32 cellular contexts compared by ENCODE assay signal in the genomic region with DNA sequence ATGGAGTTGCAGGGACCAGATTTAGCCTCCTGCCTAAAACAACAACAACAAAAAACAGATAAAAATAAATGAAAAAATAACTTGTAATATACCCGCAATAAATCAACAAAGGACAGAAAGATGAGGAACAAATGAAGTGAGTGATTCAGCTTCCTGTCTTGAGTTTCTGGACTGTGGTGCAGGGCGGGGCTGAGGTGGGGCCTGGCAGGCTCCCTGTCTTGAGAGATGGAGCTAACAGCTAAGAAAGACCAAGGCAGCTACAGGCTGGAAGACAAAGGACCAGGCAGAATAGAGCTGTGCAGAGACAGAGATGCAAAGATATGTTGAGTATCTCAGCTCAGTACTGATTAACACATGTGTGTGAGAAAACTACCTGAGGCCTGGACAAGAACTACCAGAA.
"Had no signal": no experiment of that assay in that cellular context is flagged by ENCODE, and none has a peak within 500 bp of the region (broad histone marks: within the 10 kb centered on the region; RNA-seq: fewer than 3 reads in every experiment).

No MANE protein-coding gene starts in this region.

- H3K27me3 Mint-ChIP-seq: activated CD4-positive, alpha-beta T cell treated with anti-CD3 and anti-CD28 coated beads for 36 hours; activated CD4-positive, alpha-beta T cell treated with anti-CD3 and anti-CD28 coated beads, Interleukin-2, amount 10 ng/mL, durations not matched to agents 7 days and 5 days; central memory CD8-positive, alpha-beta T cell had no signal

- H3K27me3 ChIP-seq: cardiac muscle cell had no signal

- H3K27ac Mint-ChIP-seq: activated CD4-positive, alpha-beta T cell treated with anti-CD3 and anti-CD28 coated beads for 36 hours; activated CD4-positive, alpha-beta T cell treated with anti-CD3 and anti-CD28 coated beads, Interleukin-2, amount 10 ng/mL, durations not matched to agents 7 days and 5 days; activated CD8-positive, alpha-beta T cell treated with anti-CD3 and anti-CD28 coated beads, Interleukin-2, amount 10 ng/mL, durations not matched to agents 7 days and 5 days; activated naive CD4-positive, alpha-beta T cell treated with anti-CD3 and anti-CD28 coated beads for 36 hours; activated naive CD4-positive, alpha-beta T cell treated with anti-CD3 and anti-CD28 coated beads, Interleukin-2, amount 50 U/mL, for 72 hours; activated T-helper 1 cell treated with anti-CD3 and anti-CD28 coated beads, Interleukin-12 subunit alpha, Interleukin-12 subunit beta, Interleukin-2, Interleukin-4 antibody, amounts not matched to agents 30 ng/mL and 10 ng/mL and 1 ng/mL, durations not matched to agents 14 hours and 24 hours and 36 hours; brain; WTC11 had no signal

- H3K4me1 Mint-ChIP-seq: activated CD4-positive, alpha-beta T cell treated with anti-CD3 and anti-CD28 coated beads for 36 hours; activated CD4-positive, alpha-beta T cell treated with anti-CD3 and anti-CD28 coated beads, Interleukin-2, amount 10 ng/mL, durations not matched to agents 7 days and 5 days; brain; central memory CD8-positive, alpha-beta T cell; WTC11 had no signal

- H3K27ac ChIP-seq: cardiac muscle cell, KMS-11 had no signal

- ATAC-seq: activated CD4-positive, alpha-beta T cell treated with anti-CD3 and anti-CD28 coated beads for 36 hours; activated CD4-positive, CD25-positive, alpha-beta regulatory T cell treated with anti-CD3 and anti-CD28 coated beads, Interleukin-2, amount 50 U/mL, for 24 hours; activated CD8-positive, alpha-beta T cell treated with anti-CD3 and anti-CD28 coated beads, Interleukin-2, amount 10 ng/mL, durations not matched to agents 7 days and 5 days; activated naive CD4-positive, alpha-beta T cell treated with anti-CD3 and anti-CD28 coated beads, Interleukin-2, amount 50 U/mL, for 72 hours; activated T-cell treated with anti-CD3 and anti-CD28 coated beads, Interleukin-2, amount 50 U/mL, for 4 hours; Panc1; WTC11 had no signal

- H3K4me3 Mint-ChIP-seq: activated CD4-positive, alpha-beta T cell treated with anti-CD3 and anti-CD28 coated beads for 36 hours; activated CD4-positive, alpha-beta T cell treated with anti-CD3 and anti-CD28 coated beads, Interleukin-2, amount 10 ng/mL, durations not matched to agents 7 days and 5 days; activated CD8-positive, alpha-beta T cell treated with anti-CD3 and anti-CD28 coated beads, Interleukin-2, amount 10 ng/mL, durations not matched to agents 7 days and 5 days; activated naive CD4-positive, alpha-beta T cell treated with anti-CD3 and anti-CD28 coated beads for 36 hours; activated T-cell treated with anti-CD3 and anti-CD28 coated beads, Interleukin-2, amount 50 U/mL, for 4 hours; activated T-helper 1 cell treated with anti-CD3 and anti-CD28 coated beads, Interleukin-12 subunit alpha, Interleukin-12 subunit beta, Interleukin-2, Interleukin-4 antibody, amounts not matched to agents 30 ng/mL and 10 ng/mL and 1 ng/mL, durations not matched to agents 14 hours and 24 hours and 36 hours; brain; central memory CD8-positive, alpha-beta T cell; WTC11 had no signal

- H3K36me3 Mint-ChIP-seq: activated naive CD4-positive, alpha-beta T cell treated with anti-CD3 and anti-CD28 coated beads, Interleukin-2, amount 50 U/mL, for 72 hours; brain had no signal

- H3K9me3 Mint-ChIP-seq: activated CD4-positive, alpha-beta T cell treated with anti-CD3 and anti-CD28 coated beads, Interleukin-2, amount 10 ng/mL, durations not matched to agents 7 days and 5 days; activated naive CD4-positive, alpha-beta T cell treated with anti-CD3 and anti-CD28 coated beads for 36 hours; activated naive CD4-positive, alpha-beta T cell treated with anti-CD3 and anti-CD28 coated beads, Interleukin-2, amount 50 U/mL, for 72 hours; activated T-helper 1 cell treated with anti-CD3 and anti-CD28 coated beads, Interleukin-12 subunit alpha, Interleukin-12 subunit beta, Interleukin-2, Interleukin-4 antibody, amounts not matched to agents 30 ng/mL and 10 ng/mL and 1 ng/mL, durations not matched to agents 14 hours and 24 hours and 36 hours had no signal

- H3K4me3 ChIP-seq: cardiac muscle cell had no signal

- H3K36me3 ChIP-seq: cardiac muscle cell had no signal

- DNase-seq: activated CD4-positive, alpha-beta T cell treated with anti-CD3 and anti-CD28 coated beads for 36 hours; activated CD4-positive, alpha-beta T cell treated with anti-CD3 and anti-CD28 coated beads, Interleukin-2, amount 10 ng/mL, durations not matched to agents 7 days and 5 days; activated CD4-positive, alpha-beta T cell treated with anti-CD3 and anti-CD28 coated beads, Interleukin-2, amount 50 U/mL, for 48 hours; activated CD8-positive, alpha-beta memory T cell treated with anti-CD3 and anti-CD28 coated beads, Interleukin-2, amount 50 U/mL, for 4 hours; activated CD8-positive, alpha-beta T cell treated with anti-CD3 and anti-CD28 coated beads, Interleukin-2, amount 10 ng/mL, durations not matched to agents 7 days and 5 days; activated gamma-delta T cell treated with Interleukin-2 at 50 U/mL for 16 hours; activated naive CD4-positive, alpha-beta T cell treated with anti-CD3 and anti-CD28 coated beads for 36 hours; activated T-cell treated with anti-CD3 and anti-CD28 coated beads for 4 hours; activated T-cell treated with anti-CD3 and anti-CD28 coated beads, Interleukin-2, amount 50 U/mL, for 4 hours; anterior cingulate cortex; NCI-H1092; NCI-H1436 treated with DMSO at 0.1 percent for 48 hours; NCI-H1694 treated with DMSO at 0.1 percent for 48 hours; NCI-H2029; NCI-H345; NCI-H524 treated with DMSO at 0.1 percent for 48 hours; NK-92 treated with Interleukin-12 subunit alpha and Interleukin-12 subunit beta, amount 100 ng/mL, for 24 hours; Right ventricle myocardium superior; RPMI8226; SW 1271; T-helper 1 cell; T-helper 2 cell; T1000 had no signal
